In the genomic region with DNA sequence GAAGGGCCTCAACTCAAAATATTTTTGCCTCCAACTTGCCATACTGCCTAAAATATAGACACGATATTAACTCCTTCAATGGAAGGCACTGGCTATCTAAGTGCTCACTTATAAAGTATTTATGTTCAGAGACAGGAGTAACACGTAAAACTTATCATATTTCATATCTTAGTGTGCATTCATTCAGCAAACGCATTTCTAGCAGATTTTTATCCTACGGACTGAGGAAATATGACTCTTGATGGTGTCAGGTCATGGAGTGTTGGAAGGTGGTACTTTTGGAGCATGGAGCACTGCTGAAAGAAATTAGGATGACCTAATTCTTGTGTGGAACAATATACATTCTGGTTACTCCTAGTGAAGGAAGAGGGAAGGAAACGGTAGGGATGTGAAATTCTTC, we compare ENCODE assay signal across 21 cellular contexts. TPM values are rescaled to one million over a fixed set of nuclear protein-coding genes. Genes with fewer than 3 reads are reported as not detected.
DNase-seq lines count a peak whose midpoint lies in the region; ATAC-seq, FAIRE-seq and TF ChIP-seq lines count a peak whose summit lies in the region.
"Had no signal": no experiment of that assay in that cellular context is flagged by ENCODE, and none has a peak within 500 bp of the region (broad histone marks: within the 10 kb centered on the region; RNA-seq: fewer than 3 reads in every experiment).

No MANE protein-coding gene starts in this region.

- intact Hi-C loops in HCT116 (cut with micrococcal nuclease) = no loop called here

- no peak for TF ChIP-seq RAD21 in HCT116 (IDR thresholded peaks at IDR 0.05; ENCODE audit: low read depth)

- no peak for ATAC-seq in HCT116
- ATAC-seq in GM19023 (IDR thresholded peaks at IDR 0.05; ENCODE audit: unreplicated experiment) = no peak
- ATAC-seq in HG03095 (IDR thresholded peaks at IDR 0.05; ENCODE audit: unreplicated experiment) = no peak

- H3K9me3 Mint-ChIP-seq in astrocyte (ENCODE audit: unreplicated experiment) (no peaks in the 10 kb centered on the region), osteocyte (ENCODE audit: unreplicated experiment) (no peaks in the 10 kb centered on the region)
- H3K9me3 Mint-ChIP-seq: H9 had no signal

- no peaks in the 10 kb centered on the region for H3K9me2 ChIP-seq in HCT116 (ENCODE audit: insufficient read depth)

- no peak overlapping the region for H3K27ac ChIP-seq in HCT116 (ENCODE audit: low read depth, low read length)
- peak overlapping the region; percentile 73 for H3K27ac ChIP-seq in astrocyte (ENCODE audit: low read depth, low read length)
- no peak overlapping the region for H3K27ac ChIP-seq in coronary artery

- DNase-seq in HCT116 (ENCODE audit: low read depth, low spot score) (no peak), astrocyte (ENCODE audit: low read depth) (no peak), erythroblast (lab: John Stamatoyannopoulos, UW) (no peak), osteocyte (ENCODE audit: extremely low spot score, unreplicated experiment) (no peak), coronary artery (ENCODE audit: low spot score) (no peak)
- DNase-seq in stimulated activated CD4-positive, alpha-beta T cell treated with anti-CD3 and anti-CD28 coated beads, Interleukin-4, amount 100 ng/mL, for 4 hours = no peak
- DNase-seq: GDM1, H9, Kasumi-1, MM.1S, NCI-H1105 treated with DMSO at 0.1 percent for 48 hours, NCI-H187, NCI-H2107, NCI-H510A treated with DMSO at 0.1 percent for 48 hours, NCI-H82, RPMI8226 had no signal

- RAD21 ChIA-PET in HCT116 (lab: Charles Lee; ENCODE audit: low non-redundant PET in 1 of 2, low total read pairs in 2 of 2, uncharacterized antibody in 2 of 2, unreplicated experiment in 2 of 2) = no interaction called here

- H3K4me1 ChIP-seq in HCT116 (ENCODE audit: control insufficient read depth in 1 of 2, insufficient read depth in 2 of 2, low read length in 2 of 2) (peaks cover 0 to 42% of the 10 kb centered on the region in 2 experiments; a peak in 2 of 4 replicates), astrocyte (ENCODE audit: insufficient read depth, low read length) (peaks cover 27% of the 10 kb centered on the region)

- no peak for TF ChIP-seq CTCF in HCT116 (IDR thresholded peaks at IDR 0.05 in 2 of 3, conservative IDR thresholded peaks at IDR 0.05 in 1 of 3; ENCODE audit: borderline replicate concordance in 1 of 3, insufficient read depth in 1 of 3, low read depth in 2 of 3, low read length in 2 of 3)
- TF ChIP-seq CTCF in astrocyte (IDR thresholded peaks at IDR 0.05; ENCODE audit: insufficient read depth, low read depth, low read length) = no peak
- no peak for TF ChIP-seq CTCF in osteocyte (IDR thresholded peaks at IDR 0.05)
- no peak for TF ChIP-seq CTCF in coronary artery (IDR thresholded peaks at IDR 0.05)

- H3K9ac ChIP-seq in HCT116 (ENCODE audit: low read length) (no peak overlapping the region), astrocyte (ENCODE audit: low read length) (peak overlapping the region; percentile 25)

- H3K4me3 Mint-ChIP-seq in astrocyte (ENCODE audit: unreplicated experiment) = no peak overlapping the region
- H3K4me3 Mint-ChIP-seq in osteocyte (ENCODE audit: unreplicated experiment) = no peak overlapping the region
- H3K4me3 Mint-ChIP-seq: CD14-positive monocyte, H9, IgD-negative memory B cell had no signal

- no peaks in the 10 kb centered on the region for H3K27me3 Mint-ChIP-seq in astrocyte (ENCODE audit: low read depth, unreplicated experiment)
- no peaks in the 10 kb centered on the region for H3K27me3 Mint-ChIP-seq in osteocyte (ENCODE audit: unreplicated experiment)
- H3K27me3 Mint-ChIP-seq: IgD-negative memory B cell had no signal

- H3K36me3 ChIP-seq in HCT116 (ENCODE audit: control insufficient read depth in 1 of 2, insufficient read depth in 2 of 2, low read length in 2 of 2) (no peaks in the 10 kb centered on the region), astrocyte (ENCODE audit: insufficient read depth, low read length) (no peaks in the 10 kb centered on the region)

- no peaks in the 10 kb centered on the region for H3K9me3 ChIP-seq in HCT116 (ENCODE audit: control insufficient read depth in 1 of 2, insufficient read depth in 1 of 2, low read depth in 1 of 2, low read length in 2 of 2)
- no peaks in the 10 kb centered on the region for H3K9me3 ChIP-seq in astrocyte (ENCODE audit: insufficient read depth, low read depth, low read length)

- no peaks in the 10 kb centered on the region for H3K27me3 ChIP-seq in HCT116 (ENCODE audit: insufficient read depth, low read length)
- H3K27me3 ChIP-seq in astrocyte (ENCODE audit: insufficient read depth, low read length) = no peaks in the 10 kb centered on the region

- no peaks in the 10 kb centered on the region for H3K79me2 ChIP-seq in HCT116 (ENCODE audit: insufficient read depth, low read length)
- H3K79me2 ChIP-seq in astrocyte (ENCODE audit: insufficient read depth, low read length) = no peaks in the 10 kb centered on the region

- no peak for TF ChIP-seq POLR2A in HCT116 (IDR thresholded peaks at IDR 0.05; ENCODE audit: borderline replicate concordance, extremely low read depth, insufficient read depth, insufficient read length)
- peak; percentile 6 for TF ChIP-seq POLR2A in erythroblast (IDR thresholded peaks at IDR 0.05; ENCODE audit: low read length)

- no peak overlapping the region for H2AFZ ChIP-seq in HCT116 (ENCODE audit: low read depth, low read length, poor library complexity, severe bottlenecking)
- no peak overlapping the region for H2AFZ ChIP-seq in astrocyte (ENCODE audit: low read depth, low read length)

- peaks cover 23% of the 10 kb centered on the region for H3K4me1 Mint-ChIP-seq in astrocyte (ENCODE audit: low read depth, unreplicated experiment)
- peaks cover 74% of the 10 kb centered on the region for H3K4me1 Mint-ChIP-seq in osteocyte (ENCODE audit: unreplicated experiment)
- H3K4me1 Mint-ChIP-seq: IgD-negative memory B cell had no signal

- peak overlapping the region; percentile 39; the same call in 1 of the 2 replicates for H3K4me2 ChIP-seq in HCT116 (ENCODE audit: low read length)
- peak overlapping the region; percentile 34 for H3K4me2 ChIP-seq in astrocyte (ENCODE audit: low read length)

- H3K36me3 Mint-ChIP-seq in astrocyte (ENCODE audit: low read depth, unreplicated experiment) (no peaks in the 10 kb centered on the region), osteocyte (ENCODE audit: unreplicated experiment) (no peaks in the 10 kb centered on the region)

- H3K27ac Mint-ChIP-seq in astrocyte (ENCODE audit: unreplicated experiment) (no peak overlapping the region), osteocyte (ENCODE audit: unreplicated experiment) (peak overlapping the region; percentile 96)
- H3K27ac Mint-ChIP-seq: CD14-positive monocyte, H9, IgD-negative memory B cell had no signal

- no peak for FAIRE-seq in astrocyte (lab: Jason Lieb, UNC)
- FAIRE-seq: HTR-8/SVneo had no signal

- CTCF ChIA-PET in HCT116 (lab: Charles Lee) = no interaction called here

- no TSS peak for BruUV-seq in HCT116 (replicated peaks; lab: Mats Ljungman, UMichigan)

- POLR2A ChIA-PET in HCT116 (lab: Charles Lee) = no interaction called here

- H4K20me1 ChIP-seq in HCT116 (ENCODE audit: insufficient read depth) (no peaks in the 10 kb centered on the region), astrocyte (ENCODE audit: insufficient read depth, low read length) (no peaks in the 10 kb centered on the region)

- H3K4me3 ChIP-seq in HCT116 (replicated peaks in 1 of 2; ENCODE audit: low read depth in 1 of 2, low read length in 2 of 2) (no peak overlapping the region), astrocyte (ENCODE audit: insufficient read depth, low read depth, low read length) (no peak overlapping the region), coronary artery (no peak overlapping the region)

TF ChIP-seq in HCT116, 20 proteins besides CTCF, POLR2A, EP300 and RAD21:
- no peak for TF ChIP-seq SIN3A (IDR thresholded peaks at IDR 0.05; ENCODE audit: low read depth)
- no peak for TF ChIP-seq FOSL1 (IDR thresholded peaks at IDR 0.05; ENCODE audit: low read depth)
- no peak for TF ChIP-seq YY1 (IDR thresholded peaks at IDR 0.05; ENCODE audit: extremely low read depth, insufficient replicate concordance, low read depth, low read length)
- TF ChIP-seq SRF (IDR thresholded peaks at IDR 0.05; ENCODE audit: low read depth) = no peak
- no peak for TF ChIP-seq EGR1 (IDR thresholded peaks at IDR 0.05; ENCODE audit: low read depth)
- TF ChIP-seq EZH2 (IDR thresholded peaks at IDR 0.05) = no peak
- TF ChIP-seq, protein P1, sequence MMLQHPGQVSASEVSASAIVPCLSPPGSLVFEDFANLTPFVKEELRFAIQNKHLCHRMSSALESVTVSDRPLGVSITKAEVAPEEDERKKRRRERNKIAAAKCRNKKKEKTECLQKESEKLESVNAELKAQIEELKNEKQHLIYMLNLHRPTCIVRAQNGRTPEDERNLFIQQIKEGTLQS (IDR thresholded peaks at IDR 0.05) = no peak
- no peak for TF ChIP-seq ZBTB33 (IDR thresholded peaks at IDR 0.05; ENCODE audit: extremely low read depth, insufficient replicate concordance, low read length)
- TF ChIP-seq POLR2AphosphoS5 (IDR thresholded peaks at IDR 0.05; ENCODE audit: low read depth, low read length) = no peak
- TF ChIP-seq TCF7L2 (IDR thresholded peaks at IDR 0.05; ENCODE audit: borderline replicate concordance, extremely low read depth, insufficient read depth, insufficient read length) = no peak
- no peak for TF ChIP-seq JUND (IDR thresholded peaks at IDR 0.05)
- TF ChIP-seq ELF1 (IDR thresholded peaks at IDR 0.05; ENCODE audit: borderline replicate concordance, low read depth) = no peak
- TF ChIP-seq ZNF274 (IDR thresholded peaks at IDR 0.05; ENCODE audit: low read depth, low read length) = no peak
- TF ChIP-seq EZH2phosphoT487 (IDR thresholded peaks at IDR 0.05; ENCODE audit: borderline replicate concordance) = no peak

RNA-seq across cellular contexts. Expression of gene LEKR1, which starts 43.8 kb away (rescaled TPM):
- total RNA-seq in HCT116 (2021; ENCODE audit: unreplicated experiment) = 2.1 TPM
- polyA plus RNA-seq in HCT116 (2012) = 0.45 and 0.70 TPM in 2 replicates
- total RNA-seq in astrocyte = 0.27 and 0.43 TPM in 2 replicates
- total RNA-seq in osteocyte = 0.55 and 1.0 TPM in 2 replicates
- total RNA-seq: H9 had no signal
